ENCODE assay signal across 28 cellular contexts in genomic region chr2:68032702-68033101, GRCh38.
"Had no signal": no experiment of that assay in that cellular context is flagged by ENCODE, and none has a peak within 500 bp of the region (broad histone marks: within the 10 kb centered on the region; RNA-seq: fewer than 3 reads in every experiment).

No MANE protein-coding gene starts in this region.

- H3K9me3 ChIP-seq: heart left ventricle, lower lobe of right lung, testis had no signal

- H3K9me3 Mint-ChIP-seq: activated CD4-positive, alpha-beta T cell treated with anti-CD3 and anti-CD28 coated beads, Interleukin-2, amount 10 ng/mL, durations not matched to agents 24 days and 14 days; activated CD8-positive, alpha-beta T cell treated with anti-CD3 and anti-CD28 coated beads for 36 hours; activated naive CD8-positive, alpha-beta T cell treated with anti-CD3 and anti-CD28 coated beads, Interleukin-2, amount 50 U/mL, for 24 hours; activated T-helper 1 cell treated with anti-CD3 and anti-CD28 coated beads, Interleukin-12 subunit alpha, Interleukin-12 subunit beta, Interleukin-2, Interleukin-4 antibody, amounts not matched to agents 30 ng/mL and 10 ng/mL and 1 ng/mL, durations not matched to agents 14 hours and 24 hours and 36 hours; naive thymus-derived CD4-positive, alpha-beta T cell; neural crest cell; T-helper 1 cell treated with Interleukin-12 subunit alpha and Interleukin-12 subunit beta and Interleukin-4 antibody, amounts not matched to agents 30 μg/mL and 1 μg/mL, for 36 hours; type B pancreatic cell had no signal

- DNase-seq: activated CD4-positive, alpha-beta T cell treated with anti-CD3 and anti-CD28 coated beads, Interleukin-2, amount 10 ng/mL, durations not matched to agents 24 days and 14 days; activated CD8-positive, alpha-beta memory T cell treated with anti-CD3 and anti-CD28 coated beads, Interleukin-2, amount 10 ng/mL, durations not matched to agents 7 days and 5 days; activated CD8-positive, alpha-beta T cell treated with anti-CD3 and anti-CD28 coated beads for 36 hours; activated gamma-delta T cell; activated naive CD4-positive, alpha-beta T cell treated with anti-CD3 and anti-CD28 coated beads, Interleukin-2, amount 50 U/mL, for 16 hours; activated naive CD8-positive, alpha-beta T cell treated with anti-CD3 and anti-CD28 coated beads, Interleukin-2, amount 50 U/mL, for 24 hours; activated T-cell treated with anti-CD3 and anti-CD28 coated beads for 4 hours; cerebellar nuclear complex; heart left ventricle; kidney; lower lobe of right lung; naive thymus-derived CD4-positive, alpha-beta T cell; occipital lobe; stimulated activated CD4-positive, alpha-beta T cell treated with anti-CD3 and anti-CD28 coated beads, Interleukin-15, amount 100 ng/mL, for 24 hours; stimulated activated CD8-positive, alpha-beta memory T cell treated with anti-CD3 and anti-CD28 coated beads, Interleukin-4, amount 100 ng/mL, for 48 hours; stimulated activated naive CD4-positive, alpha-beta T cell; T1000; testis had no signal

- H3K36me3 ChIP-seq: heart left ventricle, lower lobe of right lung had no signal

- H3K27ac ChIP-seq: coronary artery, epithelial cell of prostate, heart left ventricle, lower lobe of right lung, testis had no signal

- H3K36me3 Mint-ChIP-seq: activated CD8-positive, alpha-beta memory T cell treated with anti-CD3 and anti-CD28 coated beads, Interleukin-2, amount 10 ng/mL, durations not matched to agents 7 days and 5 days; naive thymus-derived CD4-positive, alpha-beta T cell; type B pancreatic cell had no signal

- H3K4me1 Mint-ChIP-seq: activated CD4-positive, alpha-beta T cell treated with anti-CD3 and anti-CD28 coated beads, Interleukin-2, amount 10 ng/mL, durations not matched to agents 24 days and 14 days; activated CD8-positive, alpha-beta memory T cell treated with anti-CD3 and anti-CD28 coated beads, Interleukin-2, amount 10 ng/mL, durations not matched to agents 7 days and 5 days; activated naive CD8-positive, alpha-beta T cell treated with anti-CD3 and anti-CD28 coated beads, Interleukin-2, amount 50 U/mL, for 24 hours; naive thymus-derived CD4-positive, alpha-beta T cell; neural crest cell had no signal

- H3K4me2 ChIP-seq: smooth muscle cell had no signal

- H3K27ac Mint-ChIP-seq: activated CD4-positive, alpha-beta T cell treated with anti-CD3 and anti-CD28 coated beads, Interleukin-2, amount 10 ng/mL, durations not matched to agents 24 days and 14 days; activated CD8-positive, alpha-beta memory T cell treated with anti-CD3 and anti-CD28 coated beads, Interleukin-2, amount 10 ng/mL, durations not matched to agents 7 days and 5 days; activated CD8-positive, alpha-beta T cell treated with anti-CD3 and anti-CD28 coated beads for 36 hours; activated naive CD8-positive, alpha-beta T cell treated with anti-CD3 and anti-CD28 coated beads, Interleukin-2, amount 50 U/mL, for 24 hours; activated T-helper 1 cell treated with anti-CD3 and anti-CD28 coated beads, Interleukin-12 subunit alpha, Interleukin-12 subunit beta, Interleukin-2, Interleukin-4 antibody, amounts not matched to agents 30 ng/mL and 10 ng/mL and 1 ng/mL, durations not matched to agents 14 hours and 24 hours and 36 hours; naive thymus-derived CD4-positive, alpha-beta T cell; T-helper 1 cell treated with Interleukin-12 subunit alpha and Interleukin-12 subunit beta and Interleukin-4 antibody, amounts not matched to agents 30 μg/mL and 1 μg/mL, for 36 hours; type B pancreatic cell had no signal

- ATAC-seq: activated CD4-positive, CD25-positive, alpha-beta regulatory T cell treated with anti-CD3 and anti-CD28 coated beads, Interleukin-2, amount 50 U/mL, for 24 hours; activated CD8-positive, alpha-beta memory T cell treated with anti-CD3 and anti-CD28 coated beads, Interleukin-2, amount 10 ng/mL, durations not matched to agents 7 days and 5 days; activated CD8-positive, alpha-beta T cell treated with anti-CD3 and anti-CD28 coated beads for 36 hours; activated naive CD8-positive, alpha-beta T cell treated with anti-CD3 and anti-CD28 coated beads, Interleukin-2, amount 50 U/mL, for 24 hours; heart left ventricle; left lobe of liver; lower lobe of right lung; naive thymus-derived CD4-positive, alpha-beta T cell; sciatic nerve had no signal

- H3K27me3 ChIP-seq: heart left ventricle, testis had no signal

- H3K4me1 ChIP-seq: heart left ventricle, lower lobe of right lung, testis had no signal

- H3K4me3 Mint-ChIP-seq: activated CD4-positive, alpha-beta T cell treated with anti-CD3 and anti-CD28 coated beads, Interleukin-2, amount 10 ng/mL, durations not matched to agents 24 days and 14 days; activated CD8-positive, alpha-beta memory T cell treated with anti-CD3 and anti-CD28 coated beads, Interleukin-2, amount 10 ng/mL, durations not matched to agents 7 days and 5 days; activated CD8-positive, alpha-beta T cell treated with anti-CD3 and anti-CD28 coated beads for 36 hours; activated naive CD8-positive, alpha-beta T cell treated with anti-CD3 and anti-CD28 coated beads, Interleukin-2, amount 50 U/mL, for 24 hours; activated T-helper 1 cell treated with anti-CD3 and anti-CD28 coated beads, Interleukin-12 subunit alpha, Interleukin-12 subunit beta, Interleukin-2, Interleukin-4 antibody, amounts not matched to agents 30 ng/mL and 10 ng/mL and 1 ng/mL, durations not matched to agents 14 hours and 24 hours and 36 hours; naive thymus-derived CD4-positive, alpha-beta T cell; neural crest cell; T-helper 1 cell treated with Interleukin-12 subunit alpha and Interleukin-12 subunit beta and Interleukin-4 antibody, amounts not matched to agents 30 μg/mL and 1 μg/mL, for 36 hours; type B pancreatic cell had no signal

- H3K4me3 ChIP-seq: coronary artery, heart left ventricle, lower lobe of right lung, smooth muscle cell, testis had no signal
